Comparison of ENCODE assay signal across 8 cellular contexts in genomic region chr14:23301288-23301968, GRCh38. TPM values are rescaled to one million over a fixed set of nuclear protein-coding genes. Genes with fewer than 3 reads are reported as not detected.
DNase-seq lines count a peak whose midpoint lies in the region; ATAC-seq and TF ChIP-seq lines count a peak whose summit lies in the region.

No MANE protein-coding gene starts in this region.

- 1% methylated on average over 63 to 82 of the region's 87 CpGs for WGBS in GM23248 (ENCODE audit: low coverage in 1 of 2, low lambda C conversion rate in 2 of 2, missing lambda C conversion rate in 2 of 2), 2 experiments

- H3K9ac ChIP-seq in GM23248 = peak overlapping the region; percentile 95
- H3K9ac ChIP-seq in Karpas-422 (ENCODE audit: low read length) = peak overlapping the region; percentile 86

- H3K27ac ChIP-seq in GM23248 = peak overlapping the region; percentile 97
- H3K27ac ChIP-seq in Karpas-422 (ENCODE audit: low read length) = peak overlapping the region; percentile 73
- peak overlapping the region; percentile 97 to 100 (median 100) for H3K27ac ChIP-seq in Peyer's patch

- H3K4me1 ChIP-seq in GM23248 (ENCODE audit: insufficient read depth) (peaks cover 29% of the 10 kb centered on the region), Karpas-422 (ENCODE audit: low read length) (peaks cover 38% of the 10 kb centered on the region), Peyer's patch (peaks cover 0 to 25% (median 4%) of the 10 kb centered on the region in 4 donors)

- H3K9me3 Mint-ChIP-seq in natural killer cell treated with Interleukin-12 subunit alpha and Interleukin-12 subunit beta and Interleukin-15 and Interleukin-18, amount 100 ng/mL, for 72 hours = no peaks in the 10 kb centered on the region

- peaks cover 43% of the 10 kb centered on the region for H3F3A ChIP-seq in GM23248 (ENCODE audit: insufficient read depth)

- TF ChIP-seq CTCF in Peyer's patch (IDR thresholded peaks at IDR 0.05) (peak; percentile 73 to 95 (median 82)), fibroblast of mammary gland (conservative IDR thresholded peaks at IDR 0.05; ENCODE audit: control insufficient read depth, insufficient read depth, low read depth, low read length) (peak; percentile 39)

- H3K4me1 Mint-ChIP-seq in natural killer cell treated with Interleukin-12 subunit alpha and Interleukin-12 subunit beta and Interleukin-15 and Interleukin-18, amount 100 ng/mL, for 72 hours (ENCODE audit: low read depth in 2 of 2) = peaks cover 19 to 25% of the 10 kb centered on the region in 2 donors

- H3K9me3 ChIP-seq in GM23248 (ENCODE audit: low read depth) = no peaks in the 10 kb centered on the region
- H3K9me3 ChIP-seq in Karpas-422 (ENCODE audit: low read length) = no peaks in the 10 kb centered on the region
- H3K9me3 ChIP-seq in Peyer's patch = no peaks in the 10 kb centered on the region

- no peaks in the 10 kb centered on the region for H3K79me2 ChIP-seq in GM23248 (ENCODE audit: insufficient read depth)
- peaks cover 30% of the 10 kb centered on the region for H3K79me2 ChIP-seq in Karpas-422 (ENCODE audit: low read length)

- in situ Hi-C loops in GM23248 (cut with MboI) = no loop called here

- H3K36me3 ChIP-seq in GM23248 (ENCODE audit: low read depth) = no peaks in the 10 kb centered on the region
- H3K36me3 ChIP-seq in Karpas-422 (ENCODE audit: insufficient read depth, low read length) = peaks cover 23% of the 10 kb centered on the region; the same call in 1 of the 2 replicates
- H3K36me3 ChIP-seq in Peyer's patch = peaks cover 0 to 19% (median 0%) of the 10 kb centered on the region in 3 donors

- H3K27me3 ChIP-seq in GM23248 (replicated peaks; ENCODE audit: insufficient read depth) = no peaks in the 10 kb centered on the region
- no peaks in the 10 kb centered on the region for H3K27me3 ChIP-seq in Karpas-422 (ENCODE audit: low read length)
- no peaks in the 10 kb centered on the region for H3K27me3 ChIP-seq in Peyer's patch

- H3K27ac Mint-ChIP-seq in natural killer cell treated with Interleukin-12 subunit alpha and Interleukin-12 subunit beta and Interleukin-15 and Interleukin-18, amount 100 ng/mL, for 72 hours = peak overlapping the region; percentile 96 to 97

- H3K27me3 Mint-ChIP-seq in natural killer cell treated with Interleukin-12 subunit alpha and Interleukin-12 subunit beta and Interleukin-15 and Interleukin-18, amount 100 ng/mL, for 72 hours = no peaks in the 10 kb centered on the region

- peak; percentile 28 to 71 for TF ChIP-seq POLR2A in Peyer's patch (IDR thresholded peaks at IDR 0.05)

- H3K4me3 ChIP-seq in GM23248 = peak overlapping the region; percentile 87
- H3K4me3 ChIP-seq in Karpas-422 (ENCODE audit: low read length) = peak overlapping the region; percentile 92
- H3K4me3 ChIP-seq in Peyer's patch = peak overlapping the region; percentile 76 to 96 (median 82)
- H3K4me3 ChIP-seq in fibroblast of mammary gland (ENCODE audit: control insufficient read depth, low read depth, low read length) = peak overlapping the region; percentile 65

- peak; percentile 98 for DNase-seq in EH (ENCODE audit: low read depth)
- peak; percentile 99 for DNase-seq in GM23248
- peak; percentile 100 for DNase-seq in Karpas-422
- DNase-seq in Peyer's patch = peak; percentile 94 to 99 (median 98)
- peak; percentile 87 to 98 for DNase-seq in activated T-helper 1 cell treated with anti-CD3 and anti-CD28 coated beads, Interleukin-2, amount 50 U/mL, for 16 hours (ENCODE audit: low read depth in 1 of 2, low spot score in 1 of 2)
- DNase-seq in fibroblast of mammary gland (ENCODE audit: low read depth) = peak; percentile 97
- DNase-seq in natural killer cell treated with Interleukin-12 subunit alpha and Interleukin-12 subunit beta and Interleukin-15 and Interleukin-18, amount 100 ng/mL, for 72 hours (ENCODE audit: low spot score) = peak; percentile 99
- DNase-seq in stimulated activated naive CD4-positive, alpha-beta T cell treated with Interleukin-2 at 50 U/mL for 16 hours (lab: John Stamatoyannopoulos, UW) = peak; percentile 95

- H2AFZ ChIP-seq in GM23248 (peak overlapping the region; percentile 91), Karpas-422 (ENCODE audit: low read length) (peak overlapping the region; percentile 62; the same call in 1 of the 2 replicates)

- H3K9me2 ChIP-seq in GM23248 (ENCODE audit: insufficient read depth) = no peaks in the 10 kb centered on the region
- no peaks in the 10 kb centered on the region for H3K9me2 ChIP-seq in Karpas-422 (replicated peaks; ENCODE audit: insufficient read depth, low read length)

- H4K20me1 ChIP-seq in GM23248 (ENCODE audit: insufficient read depth) = no peaks in the 10 kb centered on the region
- H4K20me1 ChIP-seq in Karpas-422 (ENCODE audit: insufficient read depth, low read depth, low read length) = no peaks in the 10 kb centered on the region

- H3K4me3 Mint-ChIP-seq in natural killer cell treated with Interleukin-12 subunit alpha and Interleukin-12 subunit beta and Interleukin-15 and Interleukin-18, amount 100 ng/mL, for 72 hours = peak overlapping the region; percentile 99

- no peaks in the 10 kb centered on the region for H3K36me3 Mint-ChIP-seq in natural killer cell treated with Interleukin-12 subunit alpha and Interleukin-12 subunit beta and Interleukin-15 and Interleukin-18, amount 100 ng/mL, for 72 hours

- H3K4me2 ChIP-seq in GM23248 (ENCODE audit: unreplicated experiment) (peak overlapping the region; percentile 89), Karpas-422 (ENCODE audit: low read depth, low read length, poor library complexity, severe bottlenecking) (peak overlapping the region; percentile 100)

- peak; percentile 90 to 91 for ATAC-seq in natural killer cell treated with Interleukin-12 subunit alpha and Interleukin-12 subunit beta and Interleukin-15 and Interleukin-18, amount 100 ng/mL, for 72 hours

RNA-seq across cellular contexts. Expression of gene PPP1R3E, which starts 1.2 kb away (rescaled TPM):
- total RNA-seq in GM23248 (2014; rRNA removed; shearing (Covaris generic)) = 4.1 and 4.3 TPM in 2 replicates
- polyA plus RNA-seq in GM23248 (2016; fragmentation: Nextera tagmentation; extraction: Ambion mirVana) = 1.4 and 1.6 TPM in 2 replicates
- total RNA-seq in Karpas-422 (2014; rRNA removed; shearing (Covaris generic); ENCODE audit: low replicate concordance) = 48.3 and 70.4 TPM in 2 replicates
- 10 to 100 TPM; 16.5 to 39.2 (median 21.4) TPM for total RNA-seq in Peyer's patch
- total RNA-seq in natural killer cell treated with Interleukin-12 subunit alpha and Interleukin-12 subunit beta and Interleukin-15 and Interleukin-18, amount 100 ng/mL, for 72 hours = 10 to 100 TPM; 12.4 to 18.7 TPM

RNA-seq across cellular contexts. Expression of gene BCL2L2, which starts 5.2 kb away (rescaled TPM):
- 22.5 and 35.0 TPM in 2 replicates for total RNA-seq in GM23248 (2014; rRNA removed; shearing (Covaris generic))
- 6.4 and 8.1 TPM in 2 replicates for polyA plus RNA-seq in GM23248 (2016; fragmentation: Nextera tagmentation; extraction: Ambion mirVana)
- 15.1 and 18.3 TPM in 2 replicates for total RNA-seq in Karpas-422 (2014; rRNA removed; shearing (Covaris generic); ENCODE audit: low replicate concordance)
- 10 to 100 TPM; 29.9 to 43.1 (median 32.0) TPM for total RNA-seq in Peyer's patch
- 10 to 100 TPM; 17.5 to 26.3 TPM for total RNA-seq in natural killer cell treated with Interleukin-12 subunit alpha and Interleukin-12 subunit beta and Interleukin-15 and Interleukin-18, amount 100 ng/mL, for 72 hours

RNA-seq across cellular contexts. Expression of gene HOMEZ, which starts 15.5 kb away (rescaled TPM):
- 7.6 and 8.7 TPM in 2 replicates for total RNA-seq in GM23248 (2014; rRNA removed; shearing (Covaris generic))
- polyA plus RNA-seq in GM23248 (2016; fragmentation: Nextera tagmentation; extraction: Ambion mirVana) = 5.0 and 5.8 TPM in 2 replicates
- total RNA-seq in Karpas-422 (2014; rRNA removed; shearing (Covaris generic); ENCODE audit: low replicate concordance) = 9.3 and 12.7 TPM in 2 replicates
- total RNA-seq in Peyer's patch = 10 to 100 TPM; 10.5 to 23.9 (median 15.0) TPM
- 1 to 10 TPM; 5.8 to 7.8 TPM for total RNA-seq in natural killer cell treated with Interleukin-12 subunit alpha and Interleukin-12 subunit beta and Interleukin-15 and Interleukin-18, amount 100 ng/mL, for 72 hours

RNA-seq across cellular contexts. Expression of gene PABPN1, which starts 19.8 kb away (rescaled TPM):
- 60.3 and 65.5 TPM in 2 replicates for total RNA-seq in GM23248 (2014; rRNA removed; shearing (Covaris generic))
- 57.8 and 61.2 TPM in 2 replicates for polyA plus RNA-seq in GM23248 (2016; fragmentation: Nextera tagmentation; extraction: Ambion mirVana)
- 126 and 195 TPM in 2 replicates for total RNA-seq in Karpas-422 (2014; rRNA removed; shearing (Covaris generic); ENCODE audit: low replicate concordance)
- 100 to 1,000 TPM in 3 of 4 donors, 10 to 100 TPM in 1; 79.3 to 149 (median 116) TPM for total RNA-seq in Peyer's patch
- total RNA-seq in natural killer cell treated with Interleukin-12 subunit alpha and Interleukin-12 subunit beta and Interleukin-15 and Interleukin-18, amount 100 ng/mL, for 72 hours = 100 to 1,000 TPM; 182 to 274 TPM

RNA-seq across cellular contexts. Expression of gene SLC22A17, which starts 51.3 kb away (rescaled TPM):
- 32.8 and 42.3 TPM in 2 replicates for total RNA-seq in GM23248 (2014; rRNA removed; shearing (Covaris generic))
- polyA plus RNA-seq in GM23248 (2016; fragmentation: Nextera tagmentation; extraction: Ambion mirVana) = 16.5 and 20.4 TPM in 2 replicates
- not detected in 2 replicates for total RNA-seq in Karpas-422 (2014; rRNA removed; shearing (Covaris generic); ENCODE audit: low replicate concordance)
- 10 to 100 TPM in 1 of 4 donors, 1 to 10 TPM in 3; 1.6 to 19.0 (median 5.2) TPM for total RNA-seq in Peyer's patch
- under 1 TPM in 1 of 2 donors, not detected in 1; 0.42 TPM for total RNA-seq in natural killer cell treated with Interleukin-12 subunit alpha and Interleukin-12 subunit beta and Interleukin-15 and Interleukin-18, amount 100 ng/mL, for 72 hours

Comparison
In these comparisons a context has a peak if more than half of its experiments do, and no peak if none do; other contexts are left out.
1. Peak in every context shown above with its lines: DNase-seq, ATAC-seq, H3K4me3 ChIP-seq and H3K27ac ChIP-seq.